15 cellular contexts compared by ENCODE assay signal in the genomic region with DNA sequence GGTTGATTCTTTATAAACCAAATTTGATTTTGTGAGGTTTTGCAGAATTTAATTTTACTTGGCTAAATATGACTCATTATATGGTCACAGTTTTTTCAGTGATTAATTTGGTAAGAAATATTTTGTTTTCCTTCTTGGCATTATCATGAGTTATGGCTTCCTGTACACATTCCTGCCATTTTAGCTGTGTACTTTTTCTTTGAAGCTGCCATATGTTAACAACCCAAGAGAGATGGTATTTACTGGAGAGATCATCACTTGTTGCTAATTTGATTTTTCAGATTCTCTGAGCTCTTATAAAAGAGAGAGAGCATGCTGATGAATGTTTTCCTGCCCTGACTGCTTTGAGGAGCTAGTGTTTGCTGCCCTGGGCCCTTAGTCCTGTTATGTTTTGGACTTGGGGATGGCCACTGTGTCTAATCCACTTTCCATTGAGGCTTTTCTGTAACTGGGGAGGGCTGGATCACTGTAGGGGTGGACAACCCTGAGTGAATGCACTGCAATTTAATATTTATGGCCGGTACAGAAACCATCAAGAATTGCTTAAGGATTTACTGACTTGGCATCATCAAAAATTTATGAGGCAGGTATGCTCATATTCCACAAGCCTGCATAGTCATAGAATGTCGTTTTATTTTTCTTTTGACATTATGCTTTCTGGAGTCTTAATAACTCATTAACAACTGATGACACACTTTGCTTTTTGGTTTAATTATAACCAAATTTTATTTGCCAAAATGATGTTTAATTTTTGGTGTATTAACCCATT.
DNase-seq lines count a peak whose midpoint lies in the region; ATAC-seq, FAIRE-seq and TF ChIP-seq lines count a peak whose summit lies in the region.
"Had no signal": no experiment of that assay in that cellular context is flagged by ENCODE, and none has a peak within 500 bp of the region (broad histone marks: within the 10 kb centered on the region; RNA-seq: fewer than 3 reads in every experiment).

No MANE protein-coding gene starts in this region.

- no peaks in the 10 kb centered on the region for H4K20me1 ChIP-seq in HepG2 (ENCODE audit: insufficient read depth, low read length)

- WGBS in HepG2 (ENCODE audit: low lambda C conversion rate): 69% methylated on average over 2 of the region's 2 CpGs
- WGBS in right lobe of liver (ENCODE audit: insufficient coverage, low coverage, low lambda C conversion rate, missing lambda C conversion rate): 38% methylated on average over 2 of the region's 2 CpGs

- DNase-seq in HepG2 (ENCODE audit: low spot score): peak; percentile 13
- DNase-seq in right lobe of liver: no peak
- peak; percentile 30 for DNase-seq in amniotic stem cell (lab: John Stamatoyannopoulos, UW)
- DNase-seq in glomerular visceral epithelial cell (ENCODE audit: extremely low spot score): peak; percentile 27
- DNase-seq in caudate nucleus (lab: John Stamatoyannopoulos, UW): no peak
- no peak for DNase-seq in NCI-H2029 treated with DMSO at 0.1 percent for 48 hours (lab: John Stamatoyannopoulos, UW)
- no peak for DNase-seq in T-cell
- no peak for DNase-seq in NCI-H526 treated with DMSO at 0.1 percent for 48 hours (lab: John Stamatoyannopoulos, UW)
- DNase-seq: anterior cingulate cortex; left colon; NCI-H2081; stimulated activated CD4-positive, alpha-beta T cell treated with anti-CD3 and anti-CD28 coated beads, Interleukin-4, amount 100 ng/mL, for 1 hour had no signal

- H3K4me1 ChIP-seq in HepG2 (ENCODE audit: insufficient read depth, low read length) (peaks cover 18% of the 10 kb centered on the region), right lobe of liver (no peaks in the 10 kb centered on the region)

- no peaks in the 10 kb centered on the region for H3K9me3 Mint-ChIP-seq in T-cell

- H2AFZ ChIP-seq in HepG2 (ENCODE audit: low read length): no peak overlapping the region

- no peak; the same call in 2 of the 3 replicates for ATAC-seq in HepG2
- ATAC-seq in right lobe of liver: no peak
- no peak for ATAC-seq in T-cell (replicated peaks in 1 of 4)
- ATAC-seq: K562, left colon had no signal

- H3K4me3 ChIP-seq in HepG2 (replicated peaks in 1 of 3; ENCODE audit: insufficient read depth in 1 of 3, low read depth in 2 of 3, low read length in 3 of 3) (no peak overlapping the region), right lobe of liver (no peak overlapping the region)
- H3K4me3 ChIP-seq: K562 had no signal

- no peak for TF ChIP-seq EP300 in HepG2 (IDR thresholded peaks at IDR 0.05; ENCODE audit: low read depth in 2 of 2, low read length in 2 of 2)
- no peak for TF ChIP-seq EP300 in HepG2 (CRISPR knock-in tag; IDR thresholded peaks at IDR 0.05; ENCODE audit: borderline replicate concordance)

- CTCF ChIA-PET in HepG2 (lab: Yijun Ruan, JAX; ENCODE audit: low intra/inter-chr PET ratio, low total read pairs) (no interaction called here), T-cell (lab: Charles Lee) (no interaction called here)

- H3K9me3 ChIP-seq in HepG2 (ENCODE audit: low read length) (no peaks in the 10 kb centered on the region), right lobe of liver (no peaks in the 10 kb centered on the region)

- POLR2A ChIA-PET in HepG2 (lab: Yijun Ruan, JAX): no interaction called here
- POLR2A ChIA-PET in T-cell (lab: Charles Lee): no interaction called here

- peaks cover 40% of the 10 kb centered on the region for H3K36me3 Mint-ChIP-seq in T-cell

- TF ChIP-seq CTCF in HepG2 (CRISPR knock-in tag; IDR thresholded peaks at IDR 0.05): no peak
- TF ChIP-seq CTCF in right lobe of liver (IDR thresholded peaks at IDR 0.05): no peak

- H3K79me2 ChIP-seq in HepG2 (ENCODE audit: insufficient read depth, low read length): no peaks in the 10 kb centered on the region

- TF ChIP-seq POLR2A in HepG2 (IDR thresholded peaks at IDR 0.05; ENCODE audit: insufficient read depth in 1 of 2, low read depth in 2 of 2, low read length in 2 of 2) (no peak), right lobe of liver (IDR thresholded peaks at IDR 0.05) (no peak)

- in situ Hi-C loops in HepG2 (cut with HindIII; ENCODE audit: extremely low pct_ligation_motif_present, low pct_unique_long_range_greater_than_20kb): no loop called here

- no TSS peak for BruUV-seq in HepG2 (replicated peaks; lab: Mats Ljungman, UMichigan)

- no peak overlapping the region for H3K9ac ChIP-seq in HepG2 (ENCODE audit: insufficient read depth, low read depth, low read length)

- FAIRE-seq in HepG2 (lab: Jason Lieb, UNC): no peak
- FAIRE-seq: G401.6, K562 had no signal

- H3K27ac ChIP-seq in HepG2 (ENCODE audit: extremely low read length, insufficient read depth, low read length) (no peak overlapping the region), right lobe of liver (no peak overlapping the region), caudate nucleus (ENCODE audit: low read depth, low read length) (no peak overlapping the region)
- H3K27ac ChIP-seq: VCaP had no signal

- H3K4me3 Mint-ChIP-seq in T-cell: no peak overlapping the region

- H3K4me1 Mint-ChIP-seq in T-cell: peaks cover 0 to 6% (median 2%) of the 10 kb centered on the region in 3 donors

- H3K27me3 ChIP-seq in HepG2 (ENCODE audit: control insufficient read depth in 1 of 2, insufficient read depth in 2 of 2, low read length in 2 of 2) (no peaks in the 10 kb centered on the region), right lobe of liver (no peaks in the 10 kb centered on the region)

- TF ChIP-seq RAD21 in HepG2 (CRISPR knock-in tag; IDR thresholded peaks at IDR 0.05): no peak

- intact Hi-C loops in HepG2 (cut with micrococcal nuclease; ENCODE audit: unreplicated experiment): loop anchor here (1.0 kb wide), 1 partner anchor 9 kb away; no protein-coding TSS in a partner anchor
- intact Hi-C loops in right lobe of liver (cut with DNase I): no loop called here

- H3K27ac Mint-ChIP-seq in T-cell: no peak overlapping the region

- H3K4me2 ChIP-seq in HepG2 (ENCODE audit: low read depth, low read length): no peak overlapping the region; the same call in 1 of the 2 replicates

- H3K36me3 ChIP-seq in HepG2 (replicated peaks in 1 of 2; ENCODE audit: control insufficient read depth in 1 of 2, insufficient read depth in 2 of 2, low read length in 2 of 2) (no peaks in the 10 kb centered on the region; a peak in 2 of 5 replicates), right lobe of liver (no peaks in the 10 kb centered on the region)

- no peaks in the 10 kb centered on the region for H3K27me3 Mint-ChIP-seq in T-cell

TF ChIP-seq in HepG2, 621 proteins besides CTCF, POLR2A, EP300 and RAD21:
- TF ChIP-seq HDAC1 (CRISPR knock-in tag; IDR thresholded peaks at IDR 0.05) (no peak), FOSL1 (CRISPR knock-in tag; IDR thresholded peaks at IDR 0.05; ENCODE audit: borderline replicate concordance) (no peak), ZNF598 (CRISPR knock-in tag; IDR thresholded peaks at IDR 0.05; ENCODE audit: borderline replicate concordance) (no peak), IRF2 (CRISPR knock-in tag; IDR thresholded peaks at IDR 0.05) (0 out of 2 replicates have a peak, but pooled peaks have one; percentile 6), ZNF17 (CRISPR knock-in tag; IDR thresholded peaks at IDR 0.05) (no peak)

Comparison
In these comparisons a context has a peak if more than half of its experiments do, and no peak if none do; other contexts are left out.
1. DNase-seq: peak in HepG2 (single experiment), amniotic stem cell (single experiment) and glomerular visceral epithelial cell (single experiment); none in right lobe of liver (0 of 3), caudate nucleus (0 of 61), NCI-H2029 treated with DMSO at 0.1 percent for 48 hours (single experiment), T-cell (0 of 34) and NCI-H526 treated with DMSO at 0.1 percent for 48 hours (single experiment).